Comparison of ENCODE assay signal across 17 cellular contexts in the genomic region with DNA sequence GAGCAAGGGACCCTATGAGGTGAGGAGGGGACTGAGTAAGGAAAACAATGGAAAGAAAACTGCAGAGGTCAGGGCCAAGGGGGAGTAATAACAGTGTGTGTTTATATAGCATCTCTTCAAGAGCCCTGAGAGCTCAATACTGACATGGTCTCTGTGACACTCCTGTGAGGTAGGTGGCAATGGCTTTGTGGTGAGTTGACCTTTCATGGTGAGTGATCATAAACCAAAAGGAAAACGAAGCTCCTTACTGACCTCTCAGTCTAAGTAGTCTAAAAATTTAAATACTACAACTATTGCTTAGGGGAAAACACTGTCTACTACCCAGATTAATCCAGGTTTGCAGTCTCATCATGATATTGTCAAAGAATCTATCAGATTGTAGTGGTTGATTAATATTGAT.
DNase-seq lines count a peak whose midpoint lies in the region; ATAC-seq and TF ChIP-seq lines count a peak whose summit lies in the region.
"Had no signal": no experiment of that assay in that cellular context is flagged by ENCODE, and none has a peak within 500 bp of the region (broad histone marks: within the 10 kb centered on the region; RNA-seq: fewer than 3 reads in every experiment).

No MANE protein-coding gene starts in this region.

- DNase-seq in ascending aorta (ENCODE audit: low spot score in 2 of 2): no peak
- DNase-seq in NCI-H2081 treated with DMSO at 0.1 percent for 48 hours (lab: John Stamatoyannopoulos, UW): no peak
- no peak for DNase-seq in mesenteric fat pad (ENCODE audit: low spot score)
- DNase-seq in effector memory CD8-positive, alpha-beta T cell: no peak
- no peak for DNase-seq in left ventricle myocardium superior
- DNase-seq: activated CD8-positive, alpha-beta memory T cell treated with anti-CD3 and anti-CD28 coated beads for 24 hours; DND-41; GOT3; NCI-H1105; occipital lobe; right lobe of liver; T-helper 1 cell; WERI-Rb-1 had no signal

- H3K9me3 ChIP-seq in ascending aorta: no peaks in the 10 kb centered on the region
- H3K9me3 ChIP-seq: right lobe of liver had no signal

- no peaks in the 10 kb centered on the region for H3K36me3 Mint-ChIP-seq in effector memory CD8-positive, alpha-beta T cell (ENCODE audit: insufficient read depth)

- H3K27ac Mint-ChIP-seq in effector memory CD8-positive, alpha-beta T cell: no peak overlapping the region

- H3K27ac ChIP-seq in ascending aorta: peak overlapping the region; percentile 43 to 53
- H3K27ac ChIP-seq: KMS-11, right lobe of liver, WERI-Rb-1 had no signal

- H3K27me3 ChIP-seq in ascending aorta: no peaks in the 10 kb centered on the region
- H3K27me3 ChIP-seq: right lobe of liver had no signal

- no peak overlapping the region for H3K4me3 Mint-ChIP-seq in effector memory CD8-positive, alpha-beta T cell

- H3K36me3 ChIP-seq in ascending aorta: peaks cover 0 to 6% of the 10 kb centered on the region in 2 donors
- H3K36me3 ChIP-seq: WERI-Rb-1 had no signal

- peaks cover 0 to 2% of the 10 kb centered on the region in 2 donors for H3K9me3 Mint-ChIP-seq in effector memory CD8-positive, alpha-beta T cell

- H3K27me3 Mint-ChIP-seq in effector memory CD8-positive, alpha-beta T cell: peaks cover 6 to 18% of the 10 kb centered on the region in 2 donors

- peaks cover 0 to 9% of the 10 kb centered on the region in 2 donors for H3K4me1 ChIP-seq in ascending aorta
- H3K4me1 ChIP-seq: right lobe of liver had no signal

- intact Hi-C loops in ascending aorta (cut with DNase I) (no loop called here), left ventricle myocardium superior (cut with micrococcal nuclease) (no loop called here)

- ATAC-seq in GM18519 (IDR thresholded peaks at IDR 0.05; ENCODE audit: low FRiP score, unreplicated experiment) (peak; percentile 79), GM21360 (IDR thresholded peaks at IDR 0.05; ENCODE audit: unreplicated experiment) (peak; percentile 74), HG02885 (IDR thresholded peaks at IDR 0.05; ENCODE audit: poor library complexity, unreplicated experiment) (peak; percentile 70), left ventricle myocardium superior (no peak)
- ATAC-seq in effector memory CD8-positive, alpha-beta T cell (replicated peaks): no peak
- ATAC-seq: right lobe of liver had no signal

- peaks cover 0 to 3% of the 10 kb centered on the region in 2 donors for H3K4me1 Mint-ChIP-seq in effector memory CD8-positive, alpha-beta T cell (ENCODE audit: low read depth in 2 of 2)

- H3K4me3 ChIP-seq in ascending aorta: no peak overlapping the region
- H3K4me3 ChIP-seq: right lobe of liver had no signal

- TF ChIP-seq CTCF in ascending aorta (IDR thresholded peaks at IDR 0.05): no peak

Comparison
In these comparisons a context has a peak if more than half of its experiments do, and no peak if none do; other contexts are left out.
1. ATAC-seq: peak in GM18519 (single experiment), GM21360 (single experiment) and HG02885 (single experiment); none in effector memory CD8-positive, alpha-beta T cell (single experiment) and left ventricle myocardium superior (single experiment).